ENCODE assay signal across 9 cellular contexts in the genomic region with DNA sequence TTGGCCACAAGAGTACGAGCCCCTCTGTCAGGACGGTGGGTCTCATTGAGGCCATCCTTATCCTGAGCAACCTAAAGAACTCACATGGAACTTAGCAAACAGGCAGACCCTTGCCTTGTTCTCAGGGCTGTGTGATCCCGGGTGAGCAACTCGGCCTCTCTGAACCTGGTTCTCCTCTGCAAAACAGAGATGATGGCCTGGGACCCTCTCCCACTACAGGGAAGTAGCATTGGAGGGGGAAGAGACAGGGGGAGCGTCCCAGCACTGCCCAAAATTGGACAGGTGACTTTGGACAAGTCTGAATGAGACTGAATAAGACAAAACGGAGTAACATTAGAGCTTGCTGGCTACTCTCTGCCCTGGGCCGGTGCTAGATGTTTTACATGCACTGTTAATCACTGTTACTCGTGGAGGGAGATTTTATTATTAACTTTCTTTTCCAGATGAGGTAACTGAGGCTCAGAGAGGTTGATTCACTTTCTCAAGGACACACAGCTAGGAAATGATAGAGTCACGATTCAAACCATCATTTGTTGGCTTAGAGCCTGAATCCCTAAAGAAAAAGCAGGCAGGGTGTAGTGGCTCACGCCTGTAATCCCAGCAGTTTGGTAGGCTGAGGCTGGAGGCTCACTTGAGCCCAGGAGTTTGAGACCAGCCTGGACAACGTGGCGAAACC.
DNase-seq lines count a peak whose midpoint lies in the region; ATAC-seq and TF ChIP-seq lines count a peak whose summit lies in the region.
"Had no signal": no experiment of that assay in that cellular context is flagged by ENCODE, and none has a peak within 500 bp of the region (broad histone marks: within the 10 kb centered on the region; RNA-seq: fewer than 3 reads in every experiment).

No MANE protein-coding gene starts in this region.

- peaks cover 80% of the 10 kb centered on the region for H3K27me3 Mint-ChIP-seq in GM23338 (ENCODE audit: insufficient read depth, low read depth, poor library complexity)
- H3K27me3 Mint-ChIP-seq in activated naive CD8-positive, alpha-beta T cell treated with anti-CD3 and anti-CD28 coated beads for 36 hours: no peaks in the 10 kb centered on the region

- no peaks in the 10 kb centered on the region for H3K9me2 ChIP-seq in GM23338 (ENCODE audit: insufficient read depth)

- 74 to 83% (median 78%) methylated on average over 12 of the region's 12 CpGs for WGBS in spleen, 5 donors

- no peaks in the 10 kb centered on the region; the same call in 1 of the 2 replicates for H4K20me1 ChIP-seq in GM23338 (replicated peaks; ENCODE audit: insufficient read depth)

- DNase-seq in GM23338 (ENCODE audit: low spot score) (no peak), kidney tubule cell (ENCODE audit: low spot score) (peak; percentile 74), spleen (no peak), NCI-H1436 treated with DMSO at 0.1 percent for 48 hours (lab: John Stamatoyannopoulos, UW) (no peak), H7 (no peak)
- DNase-seq in activated naive CD8-positive, alpha-beta T cell treated with anti-CD3 and anti-CD28 coated beads for 36 hours: no peak
- no peak for DNase-seq in activated CD4-positive, alpha-beta T cell treated with anti-CD3 and anti-CD28 coated beads for 4 hours
- DNase-seq in stimulated activated naive CD4-positive, alpha-beta T cell (lab: John Stamatoyannopoulos, UW): no peak

- H3K4me3 ChIP-seq in GM23338 (no peak overlapping the region; the same call in 1 of the 2 replicates), spleen (no peak overlapping the region), H7 (ENCODE audit: insufficient read depth, low read depth, low read length) (no peak overlapping the region)

- no peak overlapping the region for H3K27ac Mint-ChIP-seq in GM23338
- H3K27ac Mint-ChIP-seq in activated naive CD8-positive, alpha-beta T cell treated with anti-CD3 and anti-CD28 coated beads for 36 hours: peak overlapping the region; percentile 11

- H2AFZ ChIP-seq in GM23338: no peak overlapping the region

- no peaks in the 10 kb centered on the region for H3K9me3 ChIP-seq in spleen

- H3K27ac ChIP-seq in GM23338 (ENCODE audit: low read depth) (no peak overlapping the region), spleen (peak overlapping the region; percentile 73 to 98 (median 93))
- H3K27ac ChIP-seq: HL-60 had no signal

- H3K36me3 ChIP-seq in GM23338 (ENCODE audit: insufficient read depth) (no peaks in the 10 kb centered on the region), spleen (no peaks in the 10 kb centered on the region), H7 (replicated peaks; ENCODE audit: control insufficient read depth, insufficient read depth, low read length) (no peaks in the 10 kb centered on the region)

- intact Hi-C loops in spleen (cut with DNase I; ENCODE audit: low total_unique reads): no loop called here

- 0 out of 2 replicates have a peak, but pooled peaks cover 12% of the 10 kb centered on the region for H3F3A ChIP-seq in GM23338 (replicated peaks; ENCODE audit: low read depth)

- H3K79me2 ChIP-seq in GM23338 (replicated peaks; ENCODE audit: insufficient read depth): no peaks in the 10 kb centered on the region

- TF ChIP-seq POLR2A in spleen (IDR thresholded peaks at IDR 0.05): no peak

- H3K4me3 Mint-ChIP-seq in GM23338: no peak overlapping the region; the same call in 2 of the 3 replicates
- H3K4me3 Mint-ChIP-seq in activated naive CD8-positive, alpha-beta T cell treated with anti-CD3 and anti-CD28 coated beads for 36 hours: no peak overlapping the region

- peaks cover 93% of the 10 kb centered on the region for H3K27me3 ChIP-seq in GM23338 (ENCODE audit: insufficient read depth)
- H3K27me3 ChIP-seq in spleen (replicated peaks in 1 of 7): peaks cover 0 to 40% (median 17%) of the 10 kb centered on the region in 7 donors
- peaks cover 52% of the 10 kb centered on the region for H3K27me3 ChIP-seq in H7 (ENCODE audit: control insufficient read depth, insufficient read depth, low read length)

- peaks cover 38% of the 10 kb centered on the region for H3K4me1 Mint-ChIP-seq in GM23338
- peaks cover 43% of the 10 kb centered on the region for H3K4me1 Mint-ChIP-seq in activated naive CD8-positive, alpha-beta T cell treated with anti-CD3 and anti-CD28 coated beads for 36 hours

- peak overlapping the region; percentile 91; the same call in 1 of the 2 replicates for H3K4me2 ChIP-seq in GM23338

- H3K36me3 Mint-ChIP-seq in GM23338 (ENCODE audit: low read depth): no peaks in the 10 kb centered on the region
- H3K36me3 Mint-ChIP-seq in activated naive CD8-positive, alpha-beta T cell treated with anti-CD3 and anti-CD28 coated beads for 36 hours: peaks cover 4% of the 10 kb centered on the region

- no peak for TF ChIP-seq CTCF in GM23338 (conservative IDR thresholded peaks at IDR 0.05; ENCODE audit: low read depth in 2 of 2)
- TF ChIP-seq CTCF in spleen (IDR thresholded peaks at IDR 0.05 in 8 of 11, conservative IDR thresholded peaks at IDR 0.05 in 3 of 11): no peak

- H3K4me1 ChIP-seq in GM23338 (ENCODE audit: insufficient read depth) (peaks cover 27% of the 10 kb centered on the region), spleen (peaks cover 24 to 85% (median 69%) of the 10 kb centered on the region in 6 donors)

- H3K9me3 Mint-ChIP-seq in GM23338: no peaks in the 10 kb centered on the region; the same call in 2 of the 3 replicates
- no peaks in the 10 kb centered on the region for H3K9me3 Mint-ChIP-seq in activated naive CD8-positive, alpha-beta T cell treated with anti-CD3 and anti-CD28 coated beads for 36 hours

- ATAC-seq in GM23338: no peak

TF ChIP-seq in GM23338, 12 proteins besides CTCF, POLR2A, EP300 and RAD21 (continues in another document):
- no peak for TF ChIP-seq ZNF114 (CRISPR knock-in tag; IDR thresholded peaks at IDR 0.05)
- TF ChIP-seq POLR2AphosphoS5 (IDR thresholded peaks at IDR 0.05; ENCODE audit: low read depth): no peak
- TF ChIP-seq STAT1 (IDR thresholded peaks at IDR 0.05; ENCODE audit: unreplicated experiment): no peak
- TF ChIP-seq, protein P1, sequence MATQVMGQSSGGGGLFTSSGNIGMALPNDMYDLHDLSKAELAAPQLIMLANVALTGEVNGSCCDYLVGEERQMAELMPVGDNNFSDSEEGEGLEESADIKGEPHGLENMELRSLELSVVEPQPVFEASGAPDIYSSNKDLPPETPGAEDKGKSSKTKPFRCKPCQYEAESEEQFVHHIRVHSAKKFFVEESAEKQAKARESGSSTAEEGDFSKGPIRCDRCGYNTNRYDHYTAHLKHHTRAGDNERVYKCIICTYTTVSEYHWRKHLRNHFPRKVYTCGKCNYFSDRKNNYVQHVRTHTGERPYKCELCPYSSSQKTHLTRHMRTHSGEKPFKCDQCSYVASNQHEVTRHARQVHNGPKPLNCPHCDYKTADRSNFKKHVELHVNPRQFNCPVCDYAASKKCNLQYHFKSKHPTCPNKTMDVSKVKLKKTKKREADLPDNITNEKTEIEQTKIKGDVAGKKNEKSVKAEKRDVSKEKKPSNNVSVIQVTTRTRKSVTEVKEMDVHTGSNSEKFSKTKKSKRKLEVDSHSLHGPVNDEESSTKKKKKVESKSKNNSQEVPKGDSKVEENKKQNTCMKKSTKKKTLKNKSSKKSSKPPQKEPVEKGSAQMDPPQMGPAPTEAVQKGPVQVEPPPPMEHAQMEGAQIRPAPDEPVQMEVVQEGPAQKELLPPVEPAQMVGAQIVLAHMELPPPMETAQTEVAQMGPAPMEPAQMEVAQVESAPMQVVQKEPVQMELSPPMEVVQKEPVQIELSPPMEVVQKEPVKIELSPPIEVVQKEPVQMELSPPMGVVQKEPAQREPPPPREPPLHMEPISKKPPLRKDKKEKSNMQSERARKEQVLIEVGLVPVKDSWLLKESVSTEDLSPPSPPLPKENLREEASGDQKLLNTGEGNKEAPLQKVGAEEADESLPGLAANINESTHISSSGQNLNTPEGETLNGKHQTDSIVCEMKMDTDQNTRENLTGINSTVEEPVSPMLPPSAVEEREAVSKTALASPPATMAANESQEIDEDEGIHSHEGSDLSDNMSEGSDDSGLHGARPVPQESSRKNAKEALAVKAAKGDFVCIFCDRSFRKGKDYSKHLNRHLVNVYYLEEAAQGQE (IDR thresholded peaks at IDR 0.05; ENCODE audit: unreplicated experiment): no peak
- TF ChIP-seq EZH2 (IDR thresholded peaks at IDR 0.05; ENCODE audit: low read depth, unreplicated experiment): no peak
- TF ChIP-seq ZNF331 (CRISPR knock-in tag; IDR thresholded peaks at IDR 0.05; ENCODE audit: low read depth): no peak
- TF ChIP-seq, protein P2, sequence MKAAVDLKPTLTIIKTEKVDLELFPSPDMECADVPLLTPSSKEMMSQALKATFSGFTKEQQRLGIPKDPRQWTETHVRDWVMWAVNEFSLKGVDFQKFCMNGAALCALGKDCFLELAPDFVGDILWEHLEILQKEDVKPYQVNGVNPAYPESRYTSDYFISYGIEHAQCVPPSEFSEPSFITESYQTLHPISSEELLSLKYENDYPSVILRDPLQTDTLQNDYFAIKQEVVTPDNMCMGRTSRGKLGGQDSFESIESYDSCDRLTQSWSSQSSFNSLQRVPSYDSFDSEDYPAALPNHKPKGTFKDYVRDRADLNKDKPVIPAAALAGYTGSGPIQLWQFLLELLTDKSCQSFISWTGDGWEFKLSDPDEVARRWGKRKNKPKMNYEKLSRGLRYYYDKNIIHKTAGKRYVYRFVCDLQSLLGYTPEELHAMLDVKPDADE (IDR thresholded peaks at IDR 0.05): no peak
